Comparison of ENCODE assay signal across 1 cellular context in the genomic region with DNA sequence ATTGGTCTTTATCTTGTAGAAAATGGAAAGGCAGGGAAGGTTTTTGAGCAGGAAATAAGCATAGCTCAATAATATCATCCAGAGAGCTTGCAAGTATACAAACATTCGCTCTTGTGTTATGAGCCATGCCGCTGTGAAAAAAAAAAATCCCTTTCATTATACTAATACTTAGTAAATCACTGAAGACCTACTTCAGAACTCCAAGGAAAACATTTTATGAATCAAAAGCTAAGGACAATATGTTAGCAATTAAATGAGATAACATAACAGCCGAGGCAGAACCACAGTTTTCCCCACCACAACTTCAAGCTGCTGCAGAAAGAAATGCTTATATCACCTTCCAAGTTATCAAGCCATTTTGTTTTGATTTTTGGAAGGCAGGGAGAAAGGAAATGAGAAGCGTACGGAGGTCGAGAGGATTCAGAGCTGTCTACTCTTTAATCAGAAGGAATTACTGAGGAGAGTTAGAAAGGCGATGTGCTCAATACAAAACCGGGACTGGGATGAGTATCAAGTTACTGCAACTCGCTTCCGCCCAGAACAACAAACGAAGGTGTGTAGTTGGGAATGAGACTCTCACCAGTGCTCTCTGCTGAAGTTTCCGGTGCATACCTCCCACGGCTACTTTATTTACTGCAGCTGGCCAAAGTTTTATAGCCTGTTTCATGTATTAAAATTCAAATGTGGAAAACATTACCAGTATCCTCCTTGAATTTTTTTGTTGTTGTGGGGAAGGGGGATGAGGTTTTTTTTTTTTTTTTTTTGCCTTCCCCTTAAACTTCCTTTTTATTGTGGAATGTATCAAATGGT.
TF ChIP-seq lines count a peak whose summit lies in the region.

No MANE protein-coding gene starts in this region.

TF ChIP-seq in IMR-90, 13 proteins besides CTCF, POLR2A, EP300 and RAD21 (continued from another document):
- TF ChIP-seq CEBPB (IDR thresholded peaks at IDR 0.05; ENCODE audit: low read depth, low read length) (no peak), RCOR1 (IDR thresholded peaks at IDR 0.05; ENCODE audit: insufficient replicate concordance, low read length) (no peak), CHD1 (IDR thresholded peaks at IDR 0.05; ENCODE audit: low read depth, low read length) (no peak), MXI1 (IDR thresholded peaks at IDR 0.05; ENCODE audit: borderline replicate concordance, low read depth, low read length) (no peak), NFE2L2 (IDR thresholded peaks at IDR 0.05; ENCODE audit: low read depth, low read length) (no peak)
TF ChIP-seq in IMR-90: peak in this region for 0.
